ENCODE assay signal across 8 cellular contexts in genomic region chr20:23245553-23246128, GRCh38.
DNase-seq lines count a peak whose midpoint lies in the region; ATAC-seq lines count a peak whose summit lies in the region.

No MANE protein-coding gene starts in this region.

- H3K4me1 ChIP-seq in BLaER1 treated with 17β-estradiol and CSF1 and Interleukin-3, amounts not matched to agents 10 nM and 100 nM: peaks cover 31 to 63% (median 42%) of the 10 kb centered on the region in 10 experiments

- peak; percentile 90 for DNase-seq in OCI-M1 (lab: John Stamatoyannopoulos, UW)
- peak; percentile 84 for DNase-seq in dermis blood vessel endothelial cell
- peak; percentile 50 for DNase-seq in medulla oblongata (ENCODE audit: extremely low spot score)
- no peak for DNase-seq in T1000 (lab: John Stamatoyannopoulos, UW)
- no peak for DNase-seq in NCI-H1694 treated with DMSO at 0.1 percent for 48 hours (lab: John Stamatoyannopoulos, UW)

- peak overlapping the region; percentile 82 to 94 (median 89) for H3K4me2 ChIP-seq in BLaER1 treated with 17β-estradiol and CSF1 and Interleukin-3, amounts not matched to agents 10 nM and 100 nM

- H4K20me1 ChIP-seq in BLaER1 treated with 17β-estradiol and CSF1 and Interleukin-3, amounts not matched to agents 10 nM and 100 nM: no peaks in the 10 kb centered on the region

- no peaks in the 10 kb centered on the region for H3K27me3 ChIP-seq in BLaER1 treated with 17β-estradiol and CSF1 and Interleukin-3, amounts not matched to agents 10 nM and 100 nM

- ATAC-seq in GM19023 (IDR thresholded peaks at IDR 0.05; ENCODE audit: unreplicated experiment): peak; percentile 83
- ATAC-seq in HG03095 (IDR thresholded peaks at IDR 0.05; ENCODE audit: unreplicated experiment): peak; percentile 86

- H3K27ac ChIP-seq in BLaER1 treated with 17β-estradiol and CSF1 and Interleukin-3, amounts not matched to agents 10 nM and 100 nM: peak overlapping the region in 7 of 11 experiments; percentile 70 to 84 (median 74); a peak in 11 of 22 replicates

- H3K9ac ChIP-seq in BLaER1 treated with 17β-estradiol and CSF1 and Interleukin-3, amounts not matched to agents 10 nM and 100 nM: no peak overlapping the region; a peak in 1 of 22 replicates

- H3K4me3 ChIP-seq in BLaER1 treated with 17β-estradiol and CSF1 and Interleukin-3, amounts not matched to agents 10 nM and 100 nM: no peak overlapping the region

- 0 out of 22 replicates have a peak, but pooled peaks cover 0 to 7% (median 0%) of the 10 kb centered on the region in 11 experiments for H3K9me3 ChIP-seq in BLaER1 treated with 17β-estradiol and CSF1 and Interleukin-3, amounts not matched to agents 10 nM and 100 nM (replicated peaks in 1 of 11)

- no peaks in the 10 kb centered on the region for H3K36me3 ChIP-seq in BLaER1 treated with 17β-estradiol and CSF1 and Interleukin-3, amounts not matched to agents 10 nM and 100 nM

Comparison
In these comparisons a context has a peak if more than half of its experiments do, and no peak if none do; other contexts are left out.
1. DNase-seq: peak in OCI-M1 (single experiment), dermis blood vessel endothelial cell (single experiment) and medulla oblongata (single experiment); none in T1000 (single experiment) and NCI-H1694 treated with DMSO at 0.1 percent for 48 hours (single experiment).